Comparison of ENCODE assay signal across 9 cellular contexts in the genomic region with DNA sequence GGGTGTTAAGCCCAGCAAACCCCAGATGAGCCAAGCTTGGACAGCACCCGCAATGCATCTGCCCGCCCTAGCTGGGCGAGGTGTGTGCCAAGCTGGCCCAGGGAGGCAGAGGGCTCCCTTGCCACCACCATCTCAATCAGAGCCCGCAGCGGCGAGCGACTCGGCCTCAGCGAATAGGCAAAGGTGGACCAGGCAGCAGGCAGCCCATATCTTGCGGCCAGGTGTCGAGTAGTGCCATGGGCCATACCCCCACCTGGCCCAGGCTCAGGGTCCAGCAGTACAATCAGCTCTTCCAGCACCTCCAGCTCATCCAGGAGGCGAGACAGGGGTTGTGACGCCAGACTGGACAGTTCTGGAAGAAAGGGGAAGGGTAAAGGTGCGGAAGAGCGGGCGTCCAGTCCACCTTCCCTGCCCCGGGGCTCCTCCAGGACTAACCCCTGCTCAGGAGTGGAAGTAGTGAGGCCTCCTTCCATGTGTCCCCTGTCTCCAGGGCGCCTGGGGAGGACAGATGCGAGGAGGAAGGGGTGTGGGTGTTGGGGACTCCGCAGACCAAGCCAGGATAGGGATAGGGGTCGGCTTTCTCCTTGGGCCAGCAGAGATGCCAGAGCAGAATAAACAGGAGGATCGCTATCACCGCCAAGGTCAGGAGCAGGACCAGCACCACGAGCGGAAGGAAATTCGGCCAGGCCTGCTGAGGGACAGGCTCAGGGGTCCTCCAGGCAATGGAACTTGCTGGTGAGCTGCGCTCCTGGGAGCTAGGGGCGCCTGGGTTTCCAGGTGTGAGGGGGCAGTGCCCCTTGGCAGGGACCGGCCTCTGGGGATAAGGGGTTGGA. TPM values are rescaled to one million over a fixed set of nuclear protein-coding genes. Genes with fewer than 3 reads are reported as not detected.
DNase-seq lines count a peak whose midpoint lies in the region; ATAC-seq and TF ChIP-seq lines count a peak whose summit lies in the region.
"Had no signal": no experiment of that assay in that cellular context is flagged by ENCODE, and none has a peak within 500 bp of the region (broad histone marks: within the 10 kb centered on the region; RNA-seq: fewer than 3 reads in every experiment).

No MANE protein-coding gene starts in this region.

- no peak for ATAC-seq in natural killer cell treated with Interleukin-12 subunit alpha and Interleukin-12 subunit beta and Interleukin-15 and Interleukin-18, amount 100 ng/mL, for 72 hours

- H3K4me1 ChIP-seq in KMS-11 (ENCODE audit: low read depth, poor library complexity, severe bottlenecking): peaks cover 41% of the 10 kb centered on the region
- H3K4me1 ChIP-seq in colonic mucosa: peaks cover 9% of the 10 kb centered on the region

- H3K36me3 ChIP-seq in KMS-11 (ENCODE audit: insufficient read depth): no peaks in the 10 kb centered on the region
- no peaks in the 10 kb centered on the region for H3K36me3 ChIP-seq in colonic mucosa

- H4K20me1 ChIP-seq in KMS-11 (ENCODE audit: insufficient read depth): no peaks in the 10 kb centered on the region

- peak overlapping the region; percentile 33; the same call in 1 of the 2 replicates for H3K4me2 ChIP-seq in KMS-11

- H3K9me3 Mint-ChIP-seq in natural killer cell treated with Interleukin-12 subunit alpha and Interleukin-12 subunit beta and Interleukin-15 and Interleukin-18, amount 100 ng/mL, for 72 hours: no peaks in the 10 kb centered on the region

- H3K36me3 Mint-ChIP-seq in natural killer cell treated with Interleukin-12 subunit alpha and Interleukin-12 subunit beta and Interleukin-15 and Interleukin-18, amount 100 ng/mL, for 72 hours: peaks cover 2% of the 10 kb centered on the region

- peak overlapping the region; percentile 44 for H3K4me3 Mint-ChIP-seq in natural killer cell treated with Interleukin-12 subunit alpha and Interleukin-12 subunit beta and Interleukin-15 and Interleukin-18, amount 100 ng/mL, for 72 hours

- intact Hi-C loops in colonic mucosa (cut with DNase I): loop anchor here (10.0 kb wide), 1 partner anchor 195 kb away; a partner anchor contains a TSS

- DNase-seq in colonic mucosa (no peak), inferior parietal cortex (ENCODE audit: extremely low spot score) (no peak), globus pallidus (ENCODE audit: low spot score) (no peak)
- DNase-seq in natural killer cell treated with Interleukin-12 subunit alpha and Interleukin-12 subunit beta and Interleukin-15 and Interleukin-18, amount 100 ng/mL, for 72 hours (ENCODE audit: low spot score): no peak
- no peak for DNase-seq in stimulated activated CD4-positive, alpha-beta T cell treated with anti-CD3 and anti-CD28 coated beads, Interleukin-12 subunit alpha, Interleukin-12 subunit beta, amount 100 ng/mL, for 4 hours
- no peak for DNase-seq in stimulated activated CD4-positive, alpha-beta T cell treated with anti-CD3 and anti-CD28 coated beads, Interleukin-4, amount 100 ng/mL, for 4 hours

- H3K27ac Mint-ChIP-seq in natural killer cell treated with Interleukin-12 subunit alpha and Interleukin-12 subunit beta and Interleukin-15 and Interleukin-18, amount 100 ng/mL, for 72 hours: peak overlapping the region; percentile 37 to 58

- no peaks in the 10 kb centered on the region for H3K27me3 ChIP-seq in KMS-11 (ENCODE audit: insufficient read depth, low read depth)
- no peaks in the 10 kb centered on the region for H3K27me3 ChIP-seq in colonic mucosa

- H3K9ac ChIP-seq in KMS-11: no peak overlapping the region
- H3K9ac ChIP-seq in colonic mucosa (ENCODE audit: low read depth in 2 of 2, low read length in 2 of 2): peak overlapping the region in 1 of 2 donors; percentile 87

- H3K27ac ChIP-seq in C4-2B (peak overlapping the region; percentile 77), KMS-11 (no peak overlapping the region), colonic mucosa (peak overlapping the region; percentile 90)

- peaks cover 30 to 43% of the 10 kb centered on the region in 2 donors for H3K4me1 Mint-ChIP-seq in natural killer cell treated with Interleukin-12 subunit alpha and Interleukin-12 subunit beta and Interleukin-15 and Interleukin-18, amount 100 ng/mL, for 72 hours (ENCODE audit: low read depth in 2 of 2)

- no peaks in the 10 kb centered on the region for H3K9me3 ChIP-seq in colonic mucosa

- no peaks in the 10 kb centered on the region for H3K27me3 Mint-ChIP-seq in natural killer cell treated with Interleukin-12 subunit alpha and Interleukin-12 subunit beta and Interleukin-15 and Interleukin-18, amount 100 ng/mL, for 72 hours

- H3K79me2 ChIP-seq in KMS-11 (ENCODE audit: insufficient read depth, low read depth): no peaks in the 10 kb centered on the region

- TF ChIP-seq CTCF in C4-2B (conservative IDR thresholded peaks at IDR 0.05) (no peak), KMS-11 (conservative IDR thresholded peaks at IDR 0.05; ENCODE audit: low read depth, low read length) (no peak), colonic mucosa (IDR thresholded peaks at IDR 0.05) (no peak)

- H3K4me3 ChIP-seq in KMS-11 (IDR thresholded peaks at IDR 0.05; ENCODE audit: insufficient read depth, low read depth, low read length) (no peak overlapping the region), colonic mucosa (peak overlapping the region; percentile 66)

- H2AFZ ChIP-seq in KMS-11 (ENCODE audit: low read depth): peak overlapping the region; percentile 74; the same call in 1 of the 2 replicates

RNA-seq across cellular contexts. Expression of a gene that starts 2.8 kb away (rescaled TPM):
- 1 to 10 TPM; 5.4 to 6.9 TPM for total RNA-seq in colonic mucosa
- total RNA-seq in natural killer cell treated with Interleukin-12 subunit alpha and Interleukin-12 subunit beta and Interleukin-15 and Interleukin-18, amount 100 ng/mL, for 72 hours: 100 to 1,000 TPM in 1 of 2 donors, 10 to 100 TPM in 1; 80.4 to 193 TPM

RNA-seq across cellular contexts. Expression of a gene that starts 5.7 kb away (rescaled TPM):
- 10 to 100 TPM; 14.9 to 18.7 TPM for total RNA-seq in colonic mucosa
- total RNA-seq in natural killer cell treated with Interleukin-12 subunit alpha and Interleukin-12 subunit beta and Interleukin-15 and Interleukin-18, amount 100 ng/mL, for 72 hours: 10 to 100 TPM; 17.0 to 19.1 TPM

RNA-seq across cellular contexts. Expression of a gene that starts 6.0 kb away (rescaled TPM):
- total RNA-seq in colonic mucosa: 10 to 100 TPM; 73.8 to 87.4 TPM
- 10 to 100 TPM; 66.4 to 84.2 TPM for total RNA-seq in natural killer cell treated with Interleukin-12 subunit alpha and Interleukin-12 subunit beta and Interleukin-15 and Interleukin-18, amount 100 ng/mL, for 72 hours

RNA-seq across cellular contexts. Expression of a gene that starts 8.9 kb away (rescaled TPM):
- total RNA-seq in colonic mucosa: 1 to 10 TPM; 5.1 to 7.5 TPM
- 10 to 100 TPM in 1 of 2 donors, 1 to 10 TPM in 1; 9.6 to 24.7 TPM for total RNA-seq in natural killer cell treated with Interleukin-12 subunit alpha and Interleukin-12 subunit beta and Interleukin-15 and Interleukin-18, amount 100 ng/mL, for 72 hours

RNA-seq across cellular contexts. Expression of a gene that starts 17.3 kb away (rescaled TPM):
- 10 to 100 TPM in 1 of 2 donors, 1 to 10 TPM in 1; 6.3 to 23.6 TPM for total RNA-seq in colonic mucosa
- not detected for total RNA-seq in natural killer cell treated with Interleukin-12 subunit alpha and Interleukin-12 subunit beta and Interleukin-15 and Interleukin-18, amount 100 ng/mL, for 72 hours
- total RNA-seq: RPMI7951 had no signal

Comparison
In these comparisons a context has a peak if more than half of its experiments do, and no peak if none do; other contexts are left out.
1. RNA of a gene that starts 2.8 kb away (total RNA-seq): 80.4 to 193 TPM in natural killer cell treated with Interleukin-12 subunit alpha and Interleukin-12 subunit beta and Interleukin-15 and Interleukin-18, amount 100 ng/mL, for 72 hours; 5.4 to 6.9 TPM in colonic mucosa; every median in the first group is over 10 times any median in the second.